In the genomic region with DNA sequence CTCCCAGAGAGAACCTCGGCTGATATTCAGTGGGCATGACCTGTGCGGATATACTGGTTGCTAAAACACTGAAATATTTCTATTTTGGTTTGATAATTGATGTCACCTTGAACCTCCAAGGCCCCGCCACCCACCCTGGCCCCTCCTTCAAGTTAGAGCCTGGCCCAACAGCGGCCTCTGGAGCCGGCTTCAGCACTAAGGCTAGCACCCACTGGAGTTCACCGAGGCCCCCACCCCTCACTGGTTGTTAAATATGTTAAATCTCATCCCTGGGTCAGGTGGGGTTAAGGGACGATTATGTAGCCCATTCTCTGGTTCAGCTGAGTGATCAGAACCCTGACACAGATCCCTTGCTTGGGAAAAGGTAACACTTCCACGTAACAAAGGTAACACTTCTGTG, we compare ENCODE assay signal across 17 cellular contexts. TPM values are rescaled to one million over a fixed set of nuclear protein-coding genes. Genes with fewer than 3 reads are reported as not detected.
DNase-seq lines count a peak whose midpoint lies in the region; ATAC-seq and TF ChIP-seq lines count a peak whose summit lies in the region.
"Had no signal": no experiment of that assay in that cellular context is flagged by ENCODE, and none has a peak within 500 bp of the region (broad histone marks: within the 10 kb centered on the region; RNA-seq: fewer than 3 reads in every experiment).

No MANE protein-coding gene starts in this region.

- H3K4me3 Mint-ChIP-seq in GM23338: no peak overlapping the region
- H3K4me3 Mint-ChIP-seq: CD4-positive, alpha-beta memory T cell; H9 had no signal

- H3K79me2 ChIP-seq in GM23338 (replicated peaks; ENCODE audit: insufficient read depth) (peaks cover 68% of the 10 kb centered on the region), Karpas-422 (ENCODE audit: low read length) (peaks cover 87% of the 10 kb centered on the region), mesendoderm (ENCODE audit: control insufficient read depth, insufficient read depth, low read length) (no peaks in the 10 kb centered on the region)

- H3K9me3 ChIP-seq in Karpas-422 (ENCODE audit: low read length): no peaks in the 10 kb centered on the region
- H3K9me3 ChIP-seq in esophagus squamous epithelium: no peaks in the 10 kb centered on the region

- no peak overlapping the region for H4K5ac ChIP-seq in mesendoderm (ENCODE audit: low read length)

- H3K4me3 ChIP-seq in GM23338 (no peak overlapping the region), Karpas-422 (ENCODE audit: low read length) (no peak overlapping the region), coronary artery (no peak overlapping the region), mesendoderm (ENCODE audit: low read length) (no peak overlapping the region), esophagus squamous epithelium (no peak overlapping the region)

- H3K4me1 Mint-ChIP-seq in GM23338: peaks cover 31% of the 10 kb centered on the region

- no peak overlapping the region for H3K4me2 ChIP-seq in GM23338
- no peak overlapping the region for H3K4me2 ChIP-seq in Karpas-422 (ENCODE audit: low read depth, low read length, poor library complexity, severe bottlenecking)
- H3K4me2 ChIP-seq in mesendoderm (ENCODE audit: low read length): no peak overlapping the region

- no peak overlapping the region for H2BK120ac ChIP-seq in mesendoderm (ENCODE audit: low read depth, low read length)

- H3K27me3 ChIP-seq in GM23338 (ENCODE audit: insufficient read depth) (no peaks in the 10 kb centered on the region), Karpas-422 (ENCODE audit: low read length) (no peaks in the 10 kb centered on the region), mesendoderm (ENCODE audit: insufficient read depth, low read length, poor library complexity) (no peaks in the 10 kb centered on the region), esophagus squamous epithelium (no peaks in the 10 kb centered on the region)

- H4K8ac ChIP-seq in mesendoderm (ENCODE audit: low read depth, low read length): no peak overlapping the region

- no CpG with 5 or more reads among the region's 8 CpGs for WGBS in mesendoderm (ENCODE audit: extremely low coverage, insufficient coverage, low lambda C conversion rate)
- WGBS in esophagus squamous epithelium, 2 donors: 87% methylated on average over 6 to 8 of the region's 8 CpGs

- H3K27me3 Mint-ChIP-seq in GM23338 (ENCODE audit: insufficient read depth, low read depth, poor library complexity): no peaks in the 10 kb centered on the region
- H3K27me3 Mint-ChIP-seq: CD4-positive, alpha-beta memory T cell had no signal

- no peak overlapping the region for H3K4ac ChIP-seq in mesendoderm (ENCODE audit: low read depth, low read length)

- TF ChIP-seq CTCF in GM23338 (conservative IDR thresholded peaks at IDR 0.05; ENCODE audit: low read depth in 2 of 2) (peak in 1 of 2 experiments; percentile 31; a peak in 2 of 4 replicates), coronary artery (IDR thresholded peaks at IDR 0.05) (no peak), esophagus squamous epithelium (IDR thresholded peaks at IDR 0.05) (no peak)

- H3K9me3 Mint-ChIP-seq in GM23338: no peaks in the 10 kb centered on the region
- H3K9me3 Mint-ChIP-seq: CD4-positive, alpha-beta memory T cell; H9 had no signal

- H3K9ac ChIP-seq in Karpas-422 (ENCODE audit: low read length): no peak overlapping the region
- H3K9ac ChIP-seq in mesendoderm (ENCODE audit: low read length): no peak overlapping the region

- intact Hi-C loops in esophagus squamous epithelium (cut with DNase I): no loop called here

- H2AFZ ChIP-seq in GM23338 (no peak overlapping the region), Karpas-422 (ENCODE audit: low read length) (no peak overlapping the region)

- H3K36me3 Mint-ChIP-seq in GM23338 (ENCODE audit: low read depth): no peaks in the 10 kb centered on the region; the same call in 1 of the 3 replicates

- H3K9me2 ChIP-seq in GM23338 (ENCODE audit: insufficient read depth): no peaks in the 10 kb centered on the region
- H3K9me2 ChIP-seq in Karpas-422 (replicated peaks; ENCODE audit: insufficient read depth, low read length): no peaks in the 10 kb centered on the region

- peaks cover 4% of the 10 kb centered on the region for H3K79me1 ChIP-seq in mesendoderm (ENCODE audit: low read length)

- H3F3A ChIP-seq in GM23338 (replicated peaks; ENCODE audit: low read depth): no peaks in the 10 kb centered on the region

- DNase-seq in GM23338 (ENCODE audit: low spot score) (peak; percentile 53), Karpas-422 (no peak), coronary artery (ENCODE audit: low spot score) (peak; percentile 40), mesendoderm (peak; percentile 34), esophagus squamous epithelium (lab: John Stamatoyannopoulos, UW) (no peak), nucleus accumbens (lab: John Stamatoyannopoulos, UW) (no peak), inferior parietal cortex (ENCODE audit: extremely low spot score) (no peak)
- DNase-seq: CD4-positive, alpha-beta memory T cell; H9; KG1; MV-4-11; NCI-H187 treated with DMSO at 0.1 percent for 48 hours; NCI-H2227 treated with DMSO at 0.1 percent for 48 hours; NCI-H524; RPMI8226; SHP77 treated with DMSO at 0.1 percent for 48 hours had no signal

- H2BK15ac ChIP-seq in mesendoderm (replicated peaks; ENCODE audit: low read depth): no peak overlapping the region

- no peak overlapping the region for H3K18ac ChIP-seq in mesendoderm (ENCODE audit: low read length)

- no peaks in the 10 kb centered on the region for H3K36me3 ChIP-seq in GM23338 (ENCODE audit: insufficient read depth)
- H3K36me3 ChIP-seq in Karpas-422 (ENCODE audit: insufficient read depth, low read length): peaks cover 41% of the 10 kb centered on the region
- no peaks in the 10 kb centered on the region for H3K36me3 ChIP-seq in mesendoderm (ENCODE audit: control insufficient read depth, insufficient read depth, low read length)
- no peaks in the 10 kb centered on the region for H3K36me3 ChIP-seq in esophagus squamous epithelium

- H3K4me1 ChIP-seq in GM23338 (ENCODE audit: insufficient read depth) (peaks cover 31% of the 10 kb centered on the region), Karpas-422 (ENCODE audit: low read length) (peaks cover 99% of the 10 kb centered on the region), mesendoderm (ENCODE audit: control insufficient read depth, low read depth, low read length) (peaks cover 3% of the 10 kb centered on the region), esophagus squamous epithelium (peaks cover 0 to 5% (median 2%) of the 10 kb centered on the region in 3 donors)

- no peak overlapping the region for H3K27ac Mint-ChIP-seq in GM23338

- TF ChIP-seq POLR2A in esophagus squamous epithelium (IDR thresholded peaks at IDR 0.05): no peak

- ATAC-seq in GM23338 (peak; percentile 72), GM19023 (IDR thresholded peaks at IDR 0.05; ENCODE audit: unreplicated experiment) (no peak)

- H3K23ac ChIP-seq in mesendoderm (ENCODE audit: low read length): no peak overlapping the region

- H2AK5ac ChIP-seq in mesendoderm (ENCODE audit: low read length): no peak overlapping the region

- H4K20me1 ChIP-seq in GM23338 (replicated peaks; ENCODE audit: insufficient read depth): peaks cover 5% of the 10 kb centered on the region; the same call in 1 of the 2 replicates
- peaks cover 5% of the 10 kb centered on the region; the same call in 1 of the 2 replicates for H4K20me1 ChIP-seq in Karpas-422 (ENCODE audit: insufficient read depth, low read depth, low read length)

- H3K27ac ChIP-seq in GM23338 (ENCODE audit: low read depth) (no peak overlapping the region), Karpas-422 (ENCODE audit: low read length) (peak overlapping the region; percentile 97), coronary artery (no peak overlapping the region), mesendoderm (ENCODE audit: low read depth, low read length) (no peak overlapping the region), esophagus squamous epithelium (no peak overlapping the region)

- no peak overlapping the region for H3K56ac ChIP-seq in mesendoderm (ENCODE audit: low read length)

- no peak overlapping the region for H2BK5ac ChIP-seq in mesendoderm (ENCODE audit: low read length)

TF ChIP-seq in GM23338, 12 proteins besides CTCF, POLR2A, EP300 and RAD21:
- TF ChIP-seq, protein P1, sequence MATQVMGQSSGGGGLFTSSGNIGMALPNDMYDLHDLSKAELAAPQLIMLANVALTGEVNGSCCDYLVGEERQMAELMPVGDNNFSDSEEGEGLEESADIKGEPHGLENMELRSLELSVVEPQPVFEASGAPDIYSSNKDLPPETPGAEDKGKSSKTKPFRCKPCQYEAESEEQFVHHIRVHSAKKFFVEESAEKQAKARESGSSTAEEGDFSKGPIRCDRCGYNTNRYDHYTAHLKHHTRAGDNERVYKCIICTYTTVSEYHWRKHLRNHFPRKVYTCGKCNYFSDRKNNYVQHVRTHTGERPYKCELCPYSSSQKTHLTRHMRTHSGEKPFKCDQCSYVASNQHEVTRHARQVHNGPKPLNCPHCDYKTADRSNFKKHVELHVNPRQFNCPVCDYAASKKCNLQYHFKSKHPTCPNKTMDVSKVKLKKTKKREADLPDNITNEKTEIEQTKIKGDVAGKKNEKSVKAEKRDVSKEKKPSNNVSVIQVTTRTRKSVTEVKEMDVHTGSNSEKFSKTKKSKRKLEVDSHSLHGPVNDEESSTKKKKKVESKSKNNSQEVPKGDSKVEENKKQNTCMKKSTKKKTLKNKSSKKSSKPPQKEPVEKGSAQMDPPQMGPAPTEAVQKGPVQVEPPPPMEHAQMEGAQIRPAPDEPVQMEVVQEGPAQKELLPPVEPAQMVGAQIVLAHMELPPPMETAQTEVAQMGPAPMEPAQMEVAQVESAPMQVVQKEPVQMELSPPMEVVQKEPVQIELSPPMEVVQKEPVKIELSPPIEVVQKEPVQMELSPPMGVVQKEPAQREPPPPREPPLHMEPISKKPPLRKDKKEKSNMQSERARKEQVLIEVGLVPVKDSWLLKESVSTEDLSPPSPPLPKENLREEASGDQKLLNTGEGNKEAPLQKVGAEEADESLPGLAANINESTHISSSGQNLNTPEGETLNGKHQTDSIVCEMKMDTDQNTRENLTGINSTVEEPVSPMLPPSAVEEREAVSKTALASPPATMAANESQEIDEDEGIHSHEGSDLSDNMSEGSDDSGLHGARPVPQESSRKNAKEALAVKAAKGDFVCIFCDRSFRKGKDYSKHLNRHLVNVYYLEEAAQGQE (IDR thresholded peaks at IDR 0.05; ENCODE audit: unreplicated experiment): peak; percentile 72
- TF ChIP-seq ZNF331 (CRISPR knock-in tag; IDR thresholded peaks at IDR 0.05; ENCODE audit: low read depth): no peak

RNA-seq across cellular contexts. Expression of a gene that starts 24.3 kb away (rescaled TPM):
- 61.7 and 65.8 TPM in 2 replicates for total RNA-seq in GM23338 (2014; rRNA removed; shearing (Covaris generic))
- 17.1 and 19.3 TPM in 2 replicates for polyA plus RNA-seq in GM23338 (2016; fragmentation: Nextera tagmentation; extraction: Ambion mirVana)
- total RNA-seq in Karpas-422 (2014; rRNA removed; shearing (Covaris generic); ENCODE audit: low replicate concordance): 222 and 271 TPM in 2 replicates
- polyA plus RNA-seq in mesendoderm (2013, experiment 1 of 2): 34.3 TPM
- 36.9 TPM for polyA plus RNA-seq in mesendoderm (2013, experiment 2 of 2)
- 10 to 100 TPM in 1 of 4 donors, 1 to 10 TPM in 3; 6.9 to 13.5 (median 7.5) TPM for total RNA-seq in esophagus squamous epithelium

Comparison
In these comparisons a context has a peak if more than half of its experiments do, and no peak if none do; other contexts are left out.
1. DNase-seq: peak in GM23338 (single experiment), coronary artery (single experiment) and mesendoderm (single experiment); none in Karpas-422 (single experiment), esophagus squamous epithelium (single experiment), nucleus accumbens (0 of 56) and inferior parietal cortex (single experiment).